ENCODE assay signal across 7 cellular contexts in genomic region chr17:75588546-75589016, GRCh38. TPM values are rescaled to one million over a fixed set of nuclear protein-coding genes. Genes with fewer than 3 reads are reported as not detected.
A peak's percentile ranks its signal among the peaks of the same experiment; 100 is the strongest.
DNase-seq lines count a peak whose midpoint lies in the region; ATAC-seq and TF ChIP-seq lines count a peak whose summit lies in the region.

No MANE protein-coding gene starts in this region.

- H3K27me3 ChIP-seq in ascending aorta (no peaks in the 10 kb centered on the region), subcutaneous abdominal adipose tissue (ENCODE audit: control insufficient read depth in 5 of 5, insufficient read depth in 4 of 5, low read length in 5 of 5) (no peaks in the 10 kb centered on the region)

- peak in 1 of 2 donors; percentile 76 for DNase-seq in ascending aorta (ENCODE audit: low spot score in 2 of 2)
- peak in 1 of 2 donors; percentile 61 for DNase-seq in left colon
- DNase-seq in COLO829 (ENCODE audit: low spot score): no peak
- DNase-seq in NOMO-1 (lab: John Stamatoyannopoulos, UW; ENCODE audit: unreplicated experiment in 2 of 2): no peak

- intact Hi-C loops in ascending aorta (cut with DNase I) (loop anchor here (1.0 kb wide), 2 partner anchors 63 to 162 kb away; partner anchors contain the start of gene LLGL2), left colon (cut with DNase I, micrococcal nuclease) (loop anchor here in 1 of 2 donors (5.0 kb wide), 1 partner anchor 161 kb away; no protein-coding TSS in a partner anchor)

- H3K36me3 ChIP-seq in ascending aorta (no peaks in the 10 kb centered on the region), subcutaneous abdominal adipose tissue (ENCODE audit: control insufficient read depth in 5 of 5, insufficient read depth in 5 of 5, low read length in 5 of 5) (peaks cover 0 to 9% (median 0%) of the 10 kb centered on the region in 5 donors)

- H3K4me3 ChIP-seq in ascending aorta: peak overlapping the region; percentile 71 to 79
- peak overlapping the region in 4 of 5 donors; percentile 60 to 77 (median 74) for H3K4me3 ChIP-seq in subcutaneous abdominal adipose tissue (ENCODE audit: low read depth in 1 of 5, low read length in 5 of 5)

- no peak for TF ChIP-seq CTCF in ascending aorta (IDR thresholded peaks at IDR 0.05)

- H3K9ac ChIP-seq in subcutaneous abdominal adipose tissue (ENCODE audit: low read length in 5 of 5): peak overlapping the region in 4 of 5 donors; percentile 63 to 89 (median 88)

- H3K27ac ChIP-seq in ascending aorta (peak overlapping the region; percentile 86 to 87), subcutaneous abdominal adipose tissue (ENCODE audit: low read depth, low read length) (peak overlapping the region; percentile 62)

- no peaks in the 10 kb centered on the region for H3K9me3 ChIP-seq in ascending aorta
- no peaks in the 10 kb centered on the region for H3K9me3 ChIP-seq in subcutaneous abdominal adipose tissue (ENCODE audit: control insufficient read depth in 5 of 5, low read length in 5 of 5)

- ATAC-seq in GM18909 (IDR thresholded peaks at IDR 0.05; ENCODE audit: poor library complexity, unreplicated experiment) (peak; percentile 6), HG03159 (IDR thresholded peaks at IDR 0.05; ENCODE audit: unreplicated experiment) (peak; percentile 17), left colon (peak; percentile 37)

- H3K4me1 ChIP-seq in ascending aorta (no peaks in the 10 kb centered on the region), subcutaneous abdominal adipose tissue (ENCODE audit: control insufficient read depth in 5 of 5, insufficient read depth in 5 of 5, low read length in 5 of 5) (peaks cover 0 to 30% (median 25%) of the 10 kb centered on the region in 5 donors)

RNA-seq across cellular contexts. Expression of gene MYO15B, which starts 1.0 kb away (rescaled TPM):
- 285 TPM for total RNA-seq in ascending aorta
- total RNA-seq in left colon: 100 to 1,000 TPM; 575 to 676 TPM

RNA-seq across cellular contexts. Expression of gene SMIM5, which starts 44.7 kb away (rescaled TPM):
- total RNA-seq in ascending aorta: not detected
- total RNA-seq in left colon: 10 to 100 TPM; 15.4 to 28.3 TPM

Comparison
In these comparisons a context has a peak if more than half of its experiments do, and no peak if none do; other contexts are left out.
1. RNA of gene SMIM5, which starts 44.7 kb away (total RNA-seq): 15.4 to 28.3 TPM in left colon; not detected in ascending aorta (single experiment); every median in the first group is over 10 times any median in the second.
2. Peak in every context shown above with its lines, with median percentiles within 50 percentile points of each other: ATAC-seq.